Comparison of ENCODE assay signal across 18 cellular contexts in genomic region chr6:43676962-43677606, GRCh38. TPM values are rescaled to one million over a fixed set of nuclear protein-coding genes. Genes with fewer than 3 reads are reported as not detected.
DNase-seq lines count a peak whose midpoint lies in the region; ATAC-seq and TF ChIP-seq lines count a peak whose summit lies in the region.
"Had no signal": no experiment of that assay in that cellular context is flagged by ENCODE, and none has a peak within 500 bp of the region (broad histone marks: within the 10 kb centered on the region; RNA-seq: fewer than 3 reads in every experiment).

No MANE protein-coding gene starts in this region.

- TF ChIP-seq CTCF in gastrocnemius medialis (IDR thresholded peaks at IDR 0.05 in 4 of 5, conservative IDR thresholded peaks at IDR 0.05 in 1 of 5) (peak in 1 of 5 experiments; percentile 46), tibial artery (IDR thresholded peaks at IDR 0.05) (no peak), GM13976 (IDR thresholded peaks at IDR 0.05; ENCODE audit: borderline replicate concordance, control extremely low read depth, extremely low read depth, insufficient read depth, missing control alignments) (no peak)

- no peak for TF ChIP-seq POLR2A in gastrocnemius medialis (IDR thresholded peaks at IDR 0.05)

- in situ Hi-C loops in gastrocnemius medialis (cut with MboI; ENCODE audit: low sequenced_read_pairs in 4 of 4): no loop called here
- in situ Hi-C loops in GM13976 (cut with MboI; ENCODE audit: low sequenced_read_pairs, unreplicated experiment): no loop called here

- ATAC-seq in left ventricle myocardium superior (peak; percentile 18), Right ventricle myocardium inferior (no peak), gastrocnemius medialis (peak; percentile 57 to 61), GM21528 (IDR thresholded peaks at IDR 0.05; ENCODE audit: low FRiP score, unreplicated experiment) (no peak)
- ATAC-seq: GM12878 had no signal

- H3K36me3 ChIP-seq in gastrocnemius medialis: peaks cover 0 to 24% of the 10 kb centered on the region in 2 donors
- peaks cover 57 to 94% (median 85%) of the 10 kb centered on the region in 3 donors for H3K36me3 ChIP-seq in tibial artery

- H3K4me1 ChIP-seq in gastrocnemius medialis (peaks cover 88 to 96% of the 10 kb centered on the region in 2 donors), tibial artery (peaks cover 0 to under 1% (median 0%) of the 10 kb centered on the region in 4 donors)

- H3K27ac ChIP-seq in layer of hippocampus (ENCODE audit: low read depth, low read length): peak overlapping the region; percentile 48
- H3K27ac ChIP-seq in gastrocnemius medialis: peak overlapping the region; percentile 95 to 97 (median 96)
- no peak overlapping the region for H3K27ac ChIP-seq in tibial artery

- intact Hi-C loops in left ventricle myocardium superior (cut with micrococcal nuclease) (no loop called here), Right ventricle myocardium inferior (cut with DNase I) (no loop called here), gastrocnemius medialis (cut with DNase I; ENCODE audit: low total_unique reads) (loop anchor here (1.0 to 2.0 kb wide), 2 partner anchors 122 to 314 kb away; no protein-coding TSS in a partner anchor), tibial artery (cut with DNase I; ENCODE audit: low total_unique reads) (loop anchor here (5.0 kb wide), 1 partner anchor 150 kb away; no protein-coding TSS in a partner anchor)

- peak overlapping the region in 3 of 4 donors; percentile 8 to 31 (median 24) for H3K4me3 ChIP-seq in gastrocnemius medialis
- no peak overlapping the region for H3K4me3 ChIP-seq in tibial artery
- H3K4me3 ChIP-seq: GM12878 had no signal

- H3K27me3 ChIP-seq in layer of hippocampus (ENCODE audit: control insufficient read depth, insufficient read depth, low read length): no peaks in the 10 kb centered on the region
- H3K27me3 ChIP-seq in gastrocnemius medialis: no peaks in the 10 kb centered on the region
- H3K27me3 ChIP-seq in tibial artery: no peaks in the 10 kb centered on the region

- DNase-seq in left ventricle myocardium superior (no peak), Right ventricle myocardium inferior (ENCODE audit: missing footprints) (no peak), gastrocnemius medialis (peak; percentile 80 to 89), tibial artery (no peak), GM13976 (ENCODE audit: low spot score) (no peak)
- DNase-seq: C1 segment of cervical spinal cord; Calu3; CD4-positive, alpha-beta T cell; DMS 273 treated with DMSO at 0.1 percent for 48 hours; HCEC 1CT; HFFc6 had no signal

- no peaks in the 10 kb centered on the region for H3K9me3 ChIP-seq in gastrocnemius medialis
- no peaks in the 10 kb centered on the region for H3K9me3 ChIP-seq in tibial artery

RNA-seq across cellular contexts. Expression of gene MRPS18A, which starts 10.5 kb away (rescaled TPM):
- total RNA-seq in left ventricle myocardium superior (46.0 TPM), Right ventricle myocardium inferior (43.1 TPM), gastrocnemius medialis (100 to 1,000 TPM; 161 to 171 (median 168) TPM)

RNA-seq across cellular contexts. Expression of gene RSPH9, which starts 32.2 kb away (rescaled TPM):
- 0.15 TPM for total RNA-seq in left ventricle myocardium superior
- total RNA-seq in Right ventricle myocardium inferior: 0.11 TPM
- under 1 TPM in 1 of 4 donors, not detected in 3; 0.09 TPM for total RNA-seq in gastrocnemius medialis
- total RNA-seq: A172; B cell; CD4-positive, alpha-beta T cell; Daoy; GM12878; HT1080 had no signal

RNA-seq across cellular contexts. Expression of gene MAD2L1BP, which starts 41.4 kb away (rescaled TPM):
- 28.3 TPM for total RNA-seq in left ventricle myocardium superior
- 26.7 TPM for total RNA-seq in Right ventricle myocardium inferior
- 10 to 100 TPM; 25.1 to 55.4 (median 25.2) TPM for total RNA-seq in gastrocnemius medialis

RNA-seq across cellular contexts. Expression of gene GTPBP2, which starts 48.0 kb away (rescaled TPM):
- total RNA-seq in left ventricle myocardium superior (23.6 TPM), Right ventricle myocardium inferior (23.9 TPM), gastrocnemius medialis (10 to 100 TPM; 25.0 to 39.4 (median 27.1) TPM)

Comparison
In these comparisons a context has a peak if more than half of its experiments do, and no peak if none do; other contexts are left out.
1. ATAC-seq: peak in left ventricle myocardium superior (single experiment) and gastrocnemius medialis (2 of 2); none in Right ventricle myocardium inferior (single experiment) and GM21528 (single experiment).
2. DNase-seq: peak in gastrocnemius medialis (2 of 2); none in left ventricle myocardium superior (single experiment), Right ventricle myocardium inferior (single experiment), tibial artery (0 of 2) and GM13976 (single experiment).
3. H3K27ac ChIP-seq: peak in layer of hippocampus (single experiment) and gastrocnemius medialis (4 of 4); none in tibial artery (0 of 2).
4. H3K4me3 ChIP-seq: peak in gastrocnemius medialis (3 of 4); none in tibial artery (0 of 2).
5. intact Hi-C loops: an anchor here in gastrocnemius medialis (1.0 to 2.0 kb wide) and tibial artery (5.0 kb wide); none called in left ventricle myocardium superior and Right ventricle myocardium inferior.